Comparison of ENCODE assay signal across 8 cellular contexts in the genomic region with DNA sequence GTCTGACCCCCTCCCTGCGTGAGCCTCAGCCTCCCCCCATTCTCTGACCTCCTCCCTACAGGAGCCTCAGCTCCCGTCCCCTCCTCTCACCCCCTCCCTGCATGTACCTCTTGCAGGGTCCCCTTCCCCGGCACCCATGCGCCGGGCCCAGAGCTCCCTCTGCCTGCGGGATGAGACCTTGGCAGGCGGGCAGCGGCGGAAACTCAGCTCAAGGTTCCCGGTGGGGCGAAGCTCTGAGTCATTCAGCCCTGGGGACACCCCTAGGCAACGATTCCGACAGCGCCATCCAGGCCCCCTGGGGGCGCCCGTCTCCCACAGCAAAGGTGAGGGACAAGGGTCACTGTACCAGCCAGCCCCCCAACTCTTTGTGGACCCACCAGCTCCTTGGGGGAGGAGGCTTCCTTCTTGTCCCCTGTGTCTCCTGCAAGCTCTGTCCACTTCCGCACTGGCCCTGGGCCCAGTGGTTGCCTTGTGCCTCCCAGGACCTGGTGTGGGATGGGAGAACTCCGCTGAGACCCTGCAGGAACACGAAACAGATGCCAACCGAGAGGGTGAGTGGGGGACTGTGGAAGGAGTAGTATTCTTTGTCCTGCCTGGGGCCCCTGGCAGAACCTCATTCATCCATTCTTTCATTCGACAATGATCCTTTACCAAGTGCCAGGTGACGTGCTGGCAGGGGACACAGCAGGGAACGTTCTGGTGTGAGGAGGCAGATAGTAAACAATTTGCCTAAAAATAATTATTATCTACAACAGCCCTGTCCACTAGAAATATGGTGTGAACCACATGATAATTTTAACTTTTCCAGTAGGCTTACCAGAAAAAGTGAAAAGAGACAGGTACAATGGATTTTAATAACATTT. TPM values are rescaled to one million over a fixed set of nuclear protein-coding genes. Genes with fewer than 3 reads are reported as not detected.
A peak's percentile ranks its signal among the peaks of the same experiment; 100 is the strongest.
DNase-seq lines count a peak whose midpoint lies in the region; ATAC-seq and TF ChIP-seq lines count a peak whose summit lies in the region.

No MANE protein-coding gene starts in this region.

- H3F3A ChIP-seq in smooth muscle cell (ENCODE audit: low read depth) = peaks cover 8% of the 10 kb centered on the region

- H3K27ac ChIP-seq in Panc1 (ENCODE audit: low read length) (peak overlapping the region; percentile 97), breast epithelium (peak overlapping the region; percentile 68 to 73), smooth muscle cell (ENCODE audit: low read depth) (no peak overlapping the region)

- no TSS peak for BruUV-seq in Panc1 (replicated peaks; lab: Mats Ljungman, UMichigan)

- ATAC-seq in Panc1 = peak; percentile 56
- no peak for ATAC-seq in HG02571 (IDR thresholded peaks at IDR 0.05; ENCODE audit: unreplicated experiment)
- no peak for ATAC-seq in GM19395 (IDR thresholded peaks at IDR 0.05; ENCODE audit: unreplicated experiment)

- H3K4me2 ChIP-seq in smooth muscle cell = peak overlapping the region; percentile 71

- TF ChIP-seq CTCF in Panc1 (IDR thresholded peaks at IDR 0.05) (peak; percentile 97), breast epithelium (IDR thresholded peaks at IDR 0.05) (peak in 2 of 3 donors; percentile 46 to 62), smooth muscle cell (IDR thresholded peaks at IDR 0.05; ENCODE audit: borderline replicate concordance, insufficient read depth, poor library complexity, severe bottlenecking) (peak; percentile 57)

- DNase-seq in DMS53 (lab: John Stamatoyannopoulos, UW) = peak; percentile 92
- DNase-seq in HT1080 (ENCODE audit: low read depth) = peak; percentile 88
- DNase-seq in Panc1 (ENCODE audit: low read depth, low spot score) = peak; percentile 69
- DNase-seq in breast epithelium (ENCODE audit: low spot score in 2 of 2) = peak; percentile 50 to 71
- DNase-seq in inferior parietal cortex (ENCODE audit: extremely low spot score) = peak; percentile 61
- DNase-seq in smooth muscle cell (lab: John Stamatoyannopoulos, UW; ENCODE audit: unreplicated experiment) = peak; percentile 49

- no peaks in the 10 kb centered on the region for H3K36me3 ChIP-seq in Panc1 (ENCODE audit: control insufficient read depth, insufficient read depth, low read length)
- H3K36me3 ChIP-seq in breast epithelium = no peaks in the 10 kb centered on the region
- H3K36me3 ChIP-seq in smooth muscle cell (ENCODE audit: low read depth) = no peaks in the 10 kb centered on the region

- H3K27me3 ChIP-seq in Panc1 (ENCODE audit: control insufficient read depth, insufficient read depth, low read length) (no peaks in the 10 kb centered on the region), breast epithelium (no peaks in the 10 kb centered on the region), smooth muscle cell (ENCODE audit: low read depth) (no peaks in the 10 kb centered on the region)

- H3K9me3 ChIP-seq in Panc1 (ENCODE audit: control insufficient read depth, insufficient read depth, low read depth, low read length) (no peaks in the 10 kb centered on the region), breast epithelium (no peaks in the 10 kb centered on the region), smooth muscle cell (replicated peaks; ENCODE audit: low read depth) (no peaks in the 10 kb centered on the region)

- peaks cover 12% of the 10 kb centered on the region for H3K79me2 ChIP-seq in smooth muscle cell (ENCODE audit: low read depth)

- in situ Hi-C loops in Panc1 (cut with HindIII; ENCODE audit: low pct_unique_long_range_greater_than_20kb, low sequenced_read_pairs) = no loop called here

- H3K9ac ChIP-seq in smooth muscle cell (ENCODE audit: low read depth) = peak overlapping the region; percentile 13

- POLR2A ChIA-PET in Panc1 (lab: Charles Lee) = interaction anchor here (0.7 to 0.9 kb wide), 3 partner anchors 37 to 84 kb away, joined by 4 to 5 read pairs (median 4); partner anchors contain the start of genes PRDX5 and TRMT112

- intact Hi-C loops in Panc1 (cut with micrococcal nuclease; ENCODE audit: unreplicated experiment) (loop anchor here (1.0 to 5.0 kb wide), 2 partner anchors 37 to 297 kb away; partner anchors contain the start of gene PRDX5), breast epithelium (cut with DNase I; ENCODE audit: low total_unique reads) (no loop called here)

- CTCF ChIA-PET in Panc1 (lab: Charles Lee) = interaction anchor here (0.6 to 3.7 kb wide), 24 partner anchors 8 to 297 kb away, joined by 3 to 33 read pairs (median 6); partner anchors contain the start of genes ESRRA, PRDX5 and TRMT112

- peak overlapping the region; percentile 83 for H2AFZ ChIP-seq in smooth muscle cell (ENCODE audit: low read depth)

- WGBS in smooth muscle cell (ENCODE audit: low lambda C conversion rate) = 23% methylated on average over 22 of the region's 23 CpGs

- no peak for TF ChIP-seq POLR2A in breast epithelium (IDR thresholded peaks at IDR 0.05)

- peaks cover 9% of the 10 kb centered on the region for H4K20me1 ChIP-seq in smooth muscle cell (ENCODE audit: low read depth)

- H3K4me1 ChIP-seq in Panc1 (ENCODE audit: control insufficient read depth, insufficient read depth, low read length) (peaks cover 56% of the 10 kb centered on the region), breast epithelium (peaks cover 4 to 9% of the 10 kb centered on the region in 2 donors), smooth muscle cell (ENCODE audit: low read depth) (peaks cover 22% of the 10 kb centered on the region)

- H3K4me3 ChIP-seq in Panc1 (ENCODE audit: low read depth in 2 of 2, low read length in 2 of 2) = peak overlapping the region; percentile 30 to 57
- H3K4me3 ChIP-seq in breast epithelium = peak overlapping the region; percentile 8 to 56 (median 42)
- no peak overlapping the region for H3K4me3 ChIP-seq in smooth muscle cell

RNA-seq across cellular contexts. Expression of gene RPS6KA4, which starts 3.7 kb away (rescaled TPM):
- 86.9 and 95.7 TPM in 2 replicates for total RNA-seq in HT1080 (2014; rRNA removed; shearing (Covaris generic))
- 44.7 and 48.6 TPM in 2 replicates for polyA plus RNA-seq in HT1080 (2015; cell fraction: cytosol; rRNA removed)
- polyA plus RNA-seq in HT1080 (2015; cell fraction: nucleus; rRNA removed) = 62.1 and 65.8 TPM in 2 replicates
- 74.0 TPM for total RNA-seq in Panc1 (2021; ENCODE audit: unreplicated experiment)
- polyA plus RNA-seq in Panc1 (2012; ENCODE audit: insufficient read length) = 74.3 TPM
- 10 to 100 TPM; 16.7 to 20.6 (median 19.4) TPM for total RNA-seq in breast epithelium
- total RNA-seq in smooth muscle cell = 19.5 and 21.8 TPM in 2 replicates
- 40.0 and 42.9 TPM in 2 replicates for polyA plus RNA-seq in smooth muscle cell

RNA-seq across cellular contexts. Expression of gene CCDC88B, which starts 15.3 kb away (rescaled TPM):
- total RNA-seq in HT1080 (2014; rRNA removed; shearing (Covaris generic)) = 4.9 and 7.1 TPM in 2 replicates
- polyA plus RNA-seq in HT1080 (2015; cell fraction: cytosol; rRNA removed) = 4.7 and 7.1 TPM in 2 replicates
- polyA plus RNA-seq in HT1080 (2015; cell fraction: nucleus; rRNA removed) = 3.2 and 4.9 TPM in 2 replicates
- total RNA-seq in Panc1 (2021; ENCODE audit: unreplicated experiment) (17.1 TPM), breast epithelium (10 to 100 TPM in 1 of 3 donors, 1 to 10 TPM in 2; 3.3 to 10.7 (median 5.9) TPM), smooth muscle cell (0.22 and 2.2 TPM in 2 replicates)
- 36.1 TPM for polyA plus RNA-seq in Panc1 (2012; ENCODE audit: insufficient read length)
- polyA plus RNA-seq in smooth muscle cell = 2.2 and 3.4 TPM in 2 replicates

RNA-seq across cellular contexts. Expression of gene PRDX5, which starts 37.4 kb away (rescaled TPM):
- total RNA-seq in HT1080 (2014; rRNA removed; shearing (Covaris generic)) = 274 and 324 TPM in 2 replicates
- polyA plus RNA-seq in HT1080 (2015; cell fraction: cytosol; rRNA removed) = 288 and 329 TPM in 2 replicates
- 115 and 139 TPM in 2 replicates for polyA plus RNA-seq in HT1080 (2015; cell fraction: nucleus; rRNA removed)
- total RNA-seq in Panc1 (2021; ENCODE audit: unreplicated experiment) = 492 TPM
- 1,326 TPM for polyA plus RNA-seq in Panc1 (2012; ENCODE audit: insufficient read length)
- 100 to 1,000 TPM; 241 to 327 (median 262) TPM for total RNA-seq in breast epithelium
- 169 and 209 TPM in 2 replicates for total RNA-seq in smooth muscle cell
- 461 and 474 TPM in 2 replicates for polyA plus RNA-seq in smooth muscle cell

RNA-seq across cellular contexts. Expression of gene TRMT112, which starts 38.0 kb away (rescaled TPM):
- 471 and 628 TPM in 2 replicates for total RNA-seq in HT1080 (2014; rRNA removed; shearing (Covaris generic))
- polyA plus RNA-seq in HT1080 (2015; cell fraction: cytosol; rRNA removed) = 525 and 597 TPM in 2 replicates
- polyA plus RNA-seq in HT1080 (2015; cell fraction: nucleus; rRNA removed) = 199 and 226 TPM in 2 replicates
- 341 TPM for total RNA-seq in Panc1 (2021; ENCODE audit: unreplicated experiment)
- 654 TPM for polyA plus RNA-seq in Panc1 (2012; ENCODE audit: insufficient read length)
- total RNA-seq in breast epithelium = 100 to 1,000 TPM; 206 to 266 (median 262) TPM
- 218 and 285 TPM in 2 replicates for total RNA-seq in smooth muscle cell
- polyA plus RNA-seq in smooth muscle cell = 327 and 353 TPM in 2 replicates

RNA-seq across cellular contexts. Expression of gene ESRRA, which starts 50.0 kb away (rescaled TPM):
- 74.5 and 77.5 TPM in 2 replicates for total RNA-seq in HT1080 (2014; rRNA removed; shearing (Covaris generic))
- polyA plus RNA-seq in HT1080 (2015; cell fraction: cytosol; rRNA removed) = 43.8 and 52.6 TPM in 2 replicates
- polyA plus RNA-seq in HT1080 (2015; cell fraction: nucleus; rRNA removed) = 31.1 and 34.1 TPM in 2 replicates
- total RNA-seq in Panc1 (2021; ENCODE audit: unreplicated experiment) = 81.6 TPM
- polyA plus RNA-seq in Panc1 (2012; ENCODE audit: insufficient read length) = 60.2 TPM
- total RNA-seq in breast epithelium = 10 to 100 TPM; 38.2 to 43.9 (median 39.5) TPM
- total RNA-seq in smooth muscle cell = 7.7 and 8.0 TPM in 2 replicates
- 16.7 and 29.4 TPM in 2 replicates for polyA plus RNA-seq in smooth muscle cell
